Comparison of ENCODE assay signal across 12 cellular contexts in genomic region chr1:41670558-41670957, GRCh38.
DNase-seq lines count a peak whose midpoint lies in the region; ATAC-seq and TF ChIP-seq lines count a peak whose summit lies in the region.
"Had no signal": no experiment of that assay in that cellular context is flagged by ENCODE, and none has a peak within 500 bp of the region (broad histone marks: within the 10 kb centered on the region; RNA-seq: fewer than 3 reads in every experiment).

No MANE protein-coding gene starts in this region.

- in situ Hi-C loops in GM13976 (cut with MboI; ENCODE audit: low sequenced_read_pairs, unreplicated experiment), result no loop called here

- peak overlapping the region; percentile 82 for H3K27ac Mint-ChIP-seq in activated CD8-positive, alpha-beta T cell treated with anti-CD3 and anti-CD28 coated beads for 36 hours

- ATAC-seq in activated CD8-positive, alpha-beta T cell treated with anti-CD3 and anti-CD28 coated beads for 36 hours, result peak; percentile 47
- ATAC-seq in GM21737 (IDR thresholded peaks at IDR 0.05; ENCODE audit: unreplicated experiment), result no peak

- CTCF ChIA-PET in activated CD8-positive, alpha-beta T cell treated with anti-CD3 and anti-CD28 coated beads for 36 hours (lab: Charles Lee), result interaction anchor here (0.6 kb wide), 1 partner anchor 133 kb away, joined by 3 read pairs; no protein-coding TSS in a partner anchor

- no peaks in the 10 kb centered on the region for H3K36me3 Mint-ChIP-seq in activated CD8-positive, alpha-beta T cell treated with anti-CD3 and anti-CD28 coated beads for 36 hours (ENCODE audit: low read depth)

- intact Hi-C loops in activated CD8-positive, alpha-beta T cell treated with anti-CD3 and anti-CD28 coated beads for 36 hours (cut with micrococcal nuclease), result loop anchor here (5.0 kb wide), 1 partner anchor 57 kb away; no protein-coding TSS in a partner anchor

- TF ChIP-seq CTCF in activated CD8-positive, alpha-beta T cell treated with anti-CD3 and anti-CD28 coated beads for 36 hours (IDR thresholded peaks at IDR 0.05), result no peak
- no peak for TF ChIP-seq CTCF in GM13976 (IDR thresholded peaks at IDR 0.05; ENCODE audit: borderline replicate concordance, control extremely low read depth, extremely low read depth, insufficient read depth, missing control alignments)

- H3K27ac ChIP-seq in temporal lobe (ENCODE audit: low read depth, low read length), result peak overlapping the region; percentile 72
- H3K27ac ChIP-seq: right atrium auricular region, thyroid gland had no signal

- POLR2A ChIA-PET in activated CD8-positive, alpha-beta T cell treated with anti-CD3 and anti-CD28 coated beads for 36 hours (lab: Charles Lee), result interaction anchor here (0.7 to 4.5 kb wide), 5 partner anchors 10 to 121 kb away, joined by 3 to 40 read pairs (median 3); no protein-coding TSS in a partner anchor

- no peaks in the 10 kb centered on the region for H3K27me3 Mint-ChIP-seq in activated CD8-positive, alpha-beta T cell treated with anti-CD3 and anti-CD28 coated beads for 36 hours

- H3K4me3 Mint-ChIP-seq in activated CD8-positive, alpha-beta T cell treated with anti-CD3 and anti-CD28 coated beads for 36 hours, result no peak overlapping the region

- peaks cover 98% of the 10 kb centered on the region for H3K4me1 Mint-ChIP-seq in activated CD8-positive, alpha-beta T cell treated with anti-CD3 and anti-CD28 coated beads for 36 hours (ENCODE audit: low read depth)

- H3K9me3 Mint-ChIP-seq in activated CD8-positive, alpha-beta T cell treated with anti-CD3 and anti-CD28 coated beads for 36 hours, result no peaks in the 10 kb centered on the region

- DNase-seq in stimulated activated CD4-positive, alpha-beta T cell treated with anti-CD3 and anti-CD28 coated beads, Interleukin-15, amount 100 ng/mL, for 24 hours, result peak; percentile 60
- no peak for DNase-seq in stimulated activated CD4-positive, alpha-beta T cell treated with anti-CD3 and anti-CD28 coated beads, Interleukin-2, amount 100 ng/mL, for 48 hours
- peak; percentile 73 for DNase-seq in activated CD8-positive, alpha-beta T cell treated with anti-CD3 and anti-CD28 coated beads for 36 hours
- DNase-seq in glomerular visceral epithelial cell (ENCODE audit: extremely low spot score) (peak; percentile 69), LoVo (ENCODE audit: low spot score) (no peak), GM13976 (ENCODE audit: low spot score) (no peak)
- DNase-seq: central memory CD4-positive, alpha-beta T cell; NCI-H1105 treated with DMSO at 0.1 percent for 48 hours; thyroid gland had no signal

Comparison
In these comparisons a context has a peak if more than half of its experiments do, and no peak if none do; other contexts are left out.
1. DNase-seq: peak in stimulated activated CD4-positive, alpha-beta T cell treated with anti-CD3 and anti-CD28 coated beads, Interleukin-15, amount 100 ng/mL, for 24 hours (single experiment), activated CD8-positive, alpha-beta T cell treated with anti-CD3 and anti-CD28 coated beads for 36 hours (single experiment) and glomerular visceral epithelial cell (single experiment); none in stimulated activated CD4-positive, alpha-beta T cell treated with anti-CD3 and anti-CD28 coated beads, Interleukin-2, amount 100 ng/mL, for 48 hours (0 of 2), LoVo (single experiment) and GM13976 (single experiment).